ENCODE assay signal across 24 cellular contexts in the genomic region with DNA sequence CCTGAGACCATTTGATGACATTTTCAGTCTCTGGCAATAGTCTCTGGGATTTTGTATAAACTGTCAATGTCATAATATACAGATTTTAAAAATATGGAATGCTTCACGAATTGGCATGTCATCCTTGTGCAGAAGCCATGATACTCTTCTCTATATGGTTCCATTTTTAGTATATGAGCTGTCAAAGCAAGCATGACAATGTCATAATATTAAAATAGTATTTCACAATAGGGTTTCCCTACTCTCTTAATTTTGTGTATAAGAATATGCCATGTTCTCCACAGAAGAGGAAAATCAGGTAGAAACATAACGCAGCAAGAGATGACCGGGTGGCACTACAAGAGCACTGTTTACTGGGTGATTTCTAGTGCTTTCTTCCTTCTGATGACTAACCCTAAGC. TPM values are rescaled to one million over a fixed set of nuclear protein-coding genes. Genes with fewer than 3 reads are reported as not detected.
DNase-seq lines count a peak whose midpoint lies in the region; ATAC-seq, FAIRE-seq and TF ChIP-seq lines count a peak whose summit lies in the region.
"Had no signal": no experiment of that assay in that cellular context is flagged by ENCODE, and none has a peak within 500 bp of the region (broad histone marks: within the 10 kb centered on the region; RNA-seq: fewer than 3 reads in every experiment).

No MANE protein-coding gene starts in this region.

- ATAC-seq in HepG2 (no peak), right lobe of liver (no peak), HG03108 (IDR thresholded peaks at IDR 0.05; ENCODE audit: unreplicated experiment) (no peak)
- ATAC-seq in stimulated activated memory B cell treated with anti-CD40 and anti-IgM and Interleukin-4, amounts not matched to agents 10 μg/mL and 1 μg/mL and 100 μg/mL, for 72 hours: no peak
- ATAC-seq: A549, GM23338, Panc1 had no signal

- no peaks in the 10 kb centered on the region for H3K36me3 ChIP-seq in HepG2 (replicated peaks in 1 of 2; ENCODE audit: control insufficient read depth in 1 of 2, insufficient read depth in 2 of 2, low read length in 2 of 2)
- no peaks in the 10 kb centered on the region for H3K36me3 ChIP-seq in right lobe of liver
- no peaks in the 10 kb centered on the region for H3K36me3 ChIP-seq in PC-9 (ENCODE audit: low read depth)
- no peaks in the 10 kb centered on the region for H3K36me3 ChIP-seq in H7 (replicated peaks; ENCODE audit: control insufficient read depth, insufficient read depth, low read length)
- H3K36me3 ChIP-seq: BLaER1 treated with 17β-estradiol and CSF1 and Interleukin-3, amounts not matched to agents 10 nM and 100 nM; HAP-1 had no signal

- no peak for DNase-seq in HepG2 (ENCODE audit: low spot score)
- no peak for DNase-seq in right lobe of liver
- no peak for DNase-seq in PC-9
- DNase-seq in H7: no peak
- no peak for DNase-seq in nephron progenitor cell
- DNase-seq: AML-193; CD4-positive, alpha-beta T cell; DMS53; HFFc6; Karpas-422; NCI-H2029; NCI-H446; NCI-H524 treated with DMSO at 0.1 percent for 48 hours; NCI-H774; SHP77 had no signal

- H3K36me3 Mint-ChIP-seq in stimulated activated memory B cell treated with anti-CD40 and anti-IgM and Interleukin-4, amounts not matched to agents 10 μg/mL and 1 μg/mL and 100 μg/mL, for 72 hours: no peaks in the 10 kb centered on the region
- H3K36me3 Mint-ChIP-seq in nephron progenitor cell (ENCODE audit: low read depth): no peaks in the 10 kb centered on the region

- H3K4me1 ChIP-seq in HepG2 (ENCODE audit: insufficient read depth, low read length): peaks cover 24% of the 10 kb centered on the region
- no peaks in the 10 kb centered on the region for H3K4me1 ChIP-seq in right lobe of liver
- H3K4me1 ChIP-seq in PC-9 (replicated peaks; ENCODE audit: insufficient read depth): peaks cover 15% of the 10 kb centered on the region
- H3K4me1 ChIP-seq: HAP-1 had no signal

- TF ChIP-seq RAD21 in HepG2 (CRISPR knock-in tag; IDR thresholded peaks at IDR 0.05): no peak

- H4K20me1 ChIP-seq in HepG2 (ENCODE audit: insufficient read depth, low read length): no peaks in the 10 kb centered on the region
- no peaks in the 10 kb centered on the region for H4K20me1 ChIP-seq in PC-9 (ENCODE audit: insufficient read depth)

- peaks cover 0 to 12% of the 10 kb centered on the region in 2 experiments; a peak in 3 of 5 replicates for H3K27me3 ChIP-seq in HepG2 (ENCODE audit: control insufficient read depth in 1 of 2, insufficient read depth in 2 of 2, low read length in 2 of 2)
- no peaks in the 10 kb centered on the region for H3K27me3 ChIP-seq in right lobe of liver
- H3K27me3 ChIP-seq in PC-9 (ENCODE audit: insufficient read depth, low read depth): no peaks in the 10 kb centered on the region
- peaks cover 20% of the 10 kb centered on the region for H3K27me3 ChIP-seq in H7 (ENCODE audit: control insufficient read depth, insufficient read depth, low read length)

- H2AFZ ChIP-seq in HepG2 (ENCODE audit: low read length) (no peak overlapping the region), PC-9 (peak overlapping the region; percentile 7; the same call in 1 of the 2 replicates)
- H2AFZ ChIP-seq: GM23338 had no signal

- BruUV-seq in HepG2 (replicated peaks; lab: Mats Ljungman, UMichigan) (no TSS peak), PC-9 (replicated peaks; lab: Mats Ljungman, UMichigan) (no TSS peak)

- TF ChIP-seq POLR2A in HepG2 (IDR thresholded peaks at IDR 0.05; ENCODE audit: insufficient read depth in 1 of 2, low read depth in 2 of 2, low read length in 2 of 2) (no peak), right lobe of liver (IDR thresholded peaks at IDR 0.05) (no peak)

- POLR2A ChIA-PET in HepG2 (lab: Yijun Ruan, JAX) (no interaction called here), PC-9 (lab: Charles Lee; ENCODE audit: unreplicated experiment) (no interaction called here)

- H3K9me2 ChIP-seq in PC-9 (ENCODE audit: insufficient read depth): no peaks in the 10 kb centered on the region

- no peaks in the 10 kb centered on the region for H3K27me3 Mint-ChIP-seq in stimulated activated memory B cell treated with anti-CD40 and anti-IgM and Interleukin-4, amounts not matched to agents 10 μg/mL and 1 μg/mL and 100 μg/mL, for 72 hours
- H3K27me3 Mint-ChIP-seq in nephron progenitor cell (ENCODE audit: low read depth, poor library complexity): peaks cover 13% of the 10 kb centered on the region
- H3K27me3 Mint-ChIP-seq: CD4-positive, alpha-beta T cell had no signal

- H3K4me3 ChIP-seq in HepG2 (replicated peaks in 1 of 3; ENCODE audit: insufficient read depth in 1 of 3, low read depth in 2 of 3, low read length in 3 of 3) (no peak overlapping the region), right lobe of liver (no peak overlapping the region), PC-9 (no peak overlapping the region), H7 (ENCODE audit: insufficient read depth, low read depth, low read length) (no peak overlapping the region)
- H3K4me3 ChIP-seq: A549; BLaER1 treated with 17β-estradiol and CSF1 and Interleukin-3, amounts not matched to agents 10 nM and 100 nM; GM23338; HAP-1 had no signal

- intact Hi-C loops in HepG2 (cut with micrococcal nuclease; ENCODE audit: unreplicated experiment) (loop anchor here (2.0 kb wide), 1 partner anchor 111 kb away; no protein-coding TSS in a partner anchor), right lobe of liver (cut with DNase I) (loop anchor here in 1 of 2 donors (10.0 kb wide), 1 partner anchor 105 kb away; no protein-coding TSS in a partner anchor), PC-9 (cut with micrococcal nuclease; ENCODE audit: unreplicated experiment) (no loop called here)

- no peak for TF ChIP-seq CTCF in HepG2 (CRISPR knock-in tag; IDR thresholded peaks at IDR 0.05)
- no peak for TF ChIP-seq CTCF in right lobe of liver (IDR thresholded peaks at IDR 0.05)
- no peak for TF ChIP-seq CTCF in PC-9 (conservative IDR thresholded peaks at IDR 0.05)
- TF ChIP-seq CTCF in nephron progenitor cell (IDR thresholded peaks at IDR 0.05): no peak

- peaks cover 56% of the 10 kb centered on the region for H3K4me1 Mint-ChIP-seq in stimulated activated memory B cell treated with anti-CD40 and anti-IgM and Interleukin-4, amounts not matched to agents 10 μg/mL and 1 μg/mL and 100 μg/mL, for 72 hours
- peaks cover 9% of the 10 kb centered on the region for H3K4me1 Mint-ChIP-seq in nephron progenitor cell

- no peak for TF ChIP-seq EP300 in HepG2 (IDR thresholded peaks at IDR 0.05; ENCODE audit: low read depth in 2 of 2, low read length in 2 of 2)
- TF ChIP-seq EP300 in HepG2 (CRISPR knock-in tag; IDR thresholded peaks at IDR 0.05; ENCODE audit: borderline replicate concordance): no peak

- peak overlapping the region; percentile 71 for H3K27ac Mint-ChIP-seq in stimulated activated memory B cell treated with anti-CD40 and anti-IgM and Interleukin-4, amounts not matched to agents 10 μg/mL and 1 μg/mL and 100 μg/mL, for 72 hours
- no peak overlapping the region for H3K27ac Mint-ChIP-seq in nephron progenitor cell
- H3K27ac Mint-ChIP-seq: CD4-positive, alpha-beta T cell; GM23338; HFFc6 had no signal

- WGBS in HepG2 (ENCODE audit: low lambda C conversion rate): 36% methylated on average over 3 of the region's 3 CpGs
- WGBS in right lobe of liver (ENCODE audit: insufficient coverage, low coverage, low lambda C conversion rate, missing lambda C conversion rate): 74% methylated on average over 3 of the region's 3 CpGs

- H3K79me2 ChIP-seq in HepG2 (ENCODE audit: insufficient read depth, low read length): no peaks in the 10 kb centered on the region
- H3K79me2 ChIP-seq in PC-9 (ENCODE audit: low read depth): no peaks in the 10 kb centered on the region

- no peaks in the 10 kb centered on the region for H3K9me3 Mint-ChIP-seq in stimulated activated memory B cell treated with anti-CD40 and anti-IgM and Interleukin-4, amounts not matched to agents 10 μg/mL and 1 μg/mL and 100 μg/mL, for 72 hours
- no peaks in the 10 kb centered on the region for H3K9me3 Mint-ChIP-seq in nephron progenitor cell
- H3K9me3 Mint-ChIP-seq: CD4-positive, alpha-beta T cell; GM23338; HFFc6 had no signal

- no peak overlapping the region for H3K4me3 Mint-ChIP-seq in stimulated activated memory B cell treated with anti-CD40 and anti-IgM and Interleukin-4, amounts not matched to agents 10 μg/mL and 1 μg/mL and 100 μg/mL, for 72 hours
- H3K4me3 Mint-ChIP-seq in nephron progenitor cell: no peak overlapping the region
- H3K4me3 Mint-ChIP-seq: CD4-positive, alpha-beta T cell; GM23338; HFFc6 had no signal

- H3K4me2 ChIP-seq in HepG2 (ENCODE audit: low read depth, low read length): no peak overlapping the region
- H3K4me2 ChIP-seq in PC-9: no peak overlapping the region
- H3K4me2 ChIP-seq: A549, GM23338 had no signal

- in situ Hi-C loops in HepG2 (cut with HindIII; ENCODE audit: extremely low pct_ligation_motif_present, low pct_unique_long_range_greater_than_20kb): no loop called here

- CTCF ChIA-PET in HepG2 (lab: Yijun Ruan, JAX; ENCODE audit: low intra/inter-chr PET ratio, low total read pairs): interaction anchor here (2.9 kb wide), 1 partner anchor 24 kb away, joined by 19 read pairs; no protein-coding TSS in a partner anchor
- CTCF ChIA-PET in PC-9 (lab: Charles Lee): interaction anchor here (0.5 to 1.9 kb wide), 2 partner anchors 21 to 461 kb away, joined by 6 to 9 read pairs; no protein-coding TSS in a partner anchor

- peaks cover 9% of the 10 kb centered on the region; the same call in 1 of the 2 replicates for H3F3A ChIP-seq in PC-9 (ENCODE audit: insufficient read depth, low read depth)

- H3K9me3 ChIP-seq in HepG2 (ENCODE audit: low read length) (no peaks in the 10 kb centered on the region), right lobe of liver (no peaks in the 10 kb centered on the region), PC-9 (ENCODE audit: insufficient read depth, low read depth) (no peaks in the 10 kb centered on the region)
- H3K9me3 ChIP-seq: A549; BLaER1 treated with 17β-estradiol and CSF1 and Interleukin-3, amounts not matched to agents 10 nM and 100 nM; HAP-1 had no signal

- no peak overlapping the region for H3K9ac ChIP-seq in HepG2 (ENCODE audit: insufficient read depth, low read depth, low read length)
- H3K9ac ChIP-seq: BLaER1 treated with 17β-estradiol and CSF1 and Interleukin-3, amounts not matched to agents 10 nM and 100 nM had no signal

- H3K27ac ChIP-seq in HepG2 (ENCODE audit: extremely low read length, insufficient read depth, low read length): no peak overlapping the region
- no peak overlapping the region for H3K27ac ChIP-seq in right lobe of liver
- no peak overlapping the region for H3K27ac ChIP-seq in PC-9
- H3K27ac ChIP-seq: A549; BLaER1 treated with 17β-estradiol and CSF1 and Interleukin-3, amounts not matched to agents 10 nM and 100 nM; RWPE1 had no signal

- no peak for FAIRE-seq in HepG2 (lab: Jason Lieb, UNC)
- FAIRE-seq: A549, G401.6 had no signal

RNA-seq across cellular contexts. Expression of a gene that starts 8.3 kb away (rescaled TPM):
- total RNA-seq in HepG2 (2016; rRNA removed; fragmentation: Illumina TruSeq; extraction: Trizol) (7.7 and 8.4 TPM in 2 replicates), right lobe of liver (10 to 100 TPM; 10.8 to 25.3 (median 15.1) TPM), PC-9 (2021) (10.5 and 11.2 TPM in 2 replicates)
- 1.2 and 1.3 TPM in 2 replicates for total RNA-seq in HepG2 (2016; cell fraction: cytosol; rRNA removed; fragmentation: Illumina TruSeq; extraction: Trizol; ENCODE audit: low read depth)
- total RNA-seq in HepG2 (2016; cell fraction: insoluble cytoplasmic fraction; rRNA removed; fragmentation: Illumina TruSeq; extraction: Trizol): 7.4 and 8.9 TPM in 2 replicates
- 4.5 and 4.8 TPM in 2 replicates for total RNA-seq in HepG2 (2016; cell fraction: membrane; rRNA removed; fragmentation: Illumina TruSeq; extraction: Trizol)
- 8.6 and 11.1 TPM in 2 replicates for total RNA-seq in HepG2 (2016; cell fraction: nucleus; rRNA removed; fragmentation: Illumina TruSeq; extraction: Trizol)
- 7.0 and 8.4 TPM in 2 replicates for polyA plus RNA-seq in HepG2 (2011; rRNA removed)
- polyA plus RNA-seq in HepG2 (2011; cell fraction: cytosol; rRNA removed): 3.4 and 7.4 TPM in 2 replicates
- 1.1 and 2.3 TPM in 2 replicates for polyA plus RNA-seq in HepG2 (2011; cell fraction: nucleus; rRNA removed)
- 17.3 and 18.3 TPM in 2 replicates for polyA plus RNA-seq in HepG2 (2012)
- polyA plus RNA-seq in HepG2 (2016; cell fraction: cytosol; fragmentation: Illumina TruSeq; extraction: Trizol; ENCODE audit: low read depth): 1.4 and 1.6 TPM in 2 replicates
- polyA plus RNA-seq in HepG2 (2016; cell fraction: insoluble cytoplasmic fraction; fragmentation: Illumina TruSeq; extraction: Trizol; ENCODE audit: low read depth): 11.5 and 12.4 TPM in 2 replicates
- polyA plus RNA-seq in HepG2 (2016; cell fraction: membrane; fragmentation: Illumina TruSeq; extraction: Trizol; ENCODE audit: low read depth): 4.5 and 4.8 TPM in 2 replicates
- polyA plus RNA-seq in HepG2 (2016; cell fraction: nucleus; fragmentation: Illumina TruSeq; extraction: Trizol; ENCODE audit: insufficient read depth, low read depth): 13.7 and 15.3 TPM in 2 replicates
- polyA minus RNA-seq in HepG2 (2011; rRNA and poly(A)+ RNA removed; ENCODE audit: low replicate concordance): 0.37 and 2.1 TPM in 2 replicates
- 6.2 and 6.6 TPM in 2 replicates for polyA minus RNA-seq in HepG2 (2011; cell fraction: cytosol; rRNA and poly(A)+ RNA removed)
- polyA minus RNA-seq in HepG2 (2011; cell fraction: nucleus; rRNA and poly(A)+ RNA removed): 4.6 and 6.7 TPM in 2 replicates
- 3.1 and 3.4 TPM in 2 replicates for total RNA-seq in H7 (2014; rRNA removed; shearing (Covaris generic))
